Comparison of ENCODE assay signal across 17 cellular contexts in genomic region chr5:124936626-124936933, GRCh38.
A peak's percentile ranks its signal among the peaks of the same experiment; 100 is the strongest.
DNase-seq lines count a peak whose midpoint lies in the region; ATAC-seq and TF ChIP-seq lines count a peak whose summit lies in the region.
"Had no signal": no experiment of that assay in that cellular context is flagged by ENCODE, and none has a peak within 500 bp of the region (broad histone marks: within the 10 kb centered on the region; RNA-seq: fewer than 3 reads in every experiment).

No MANE protein-coding gene starts in this region.

- H3K36me3 Mint-ChIP-seq in activated CD8-positive, alpha-beta T cell treated with anti-CD3 and anti-CD28 coated beads for 36 hours (ENCODE audit: low read depth): no peaks in the 10 kb centered on the region
- H3K36me3 Mint-ChIP-seq: CD8-positive, alpha-beta memory T cell; immature natural killer cell had no signal

- peaks cover 8% of the 10 kb centered on the region for H3K4me1 ChIP-seq in foreskin keratinocyte
- H3K4me1 ChIP-seq: esophagus squamous epithelium had no signal

- intact Hi-C loops in lower leg skin (cut with DNase I; ENCODE audit: low total_unique reads): no loop called here
- intact Hi-C loops in activated CD8-positive, alpha-beta T cell treated with anti-CD3 and anti-CD28 coated beads for 36 hours (cut with micrococcal nuclease): no loop called here

- H3K27ac Mint-ChIP-seq in activated CD8-positive, alpha-beta T cell treated with anti-CD3 and anti-CD28 coated beads for 36 hours: no peak overlapping the region
- H3K27ac Mint-ChIP-seq: CD8-positive, alpha-beta memory T cell; nephron had no signal

- peaks cover 8% of the 10 kb centered on the region for H3K4me1 Mint-ChIP-seq in activated CD8-positive, alpha-beta T cell treated with anti-CD3 and anti-CD28 coated beads for 36 hours (ENCODE audit: low read depth)
- H3K4me1 Mint-ChIP-seq: CD8-positive, alpha-beta memory T cell had no signal

- H3K4me3 ChIP-seq in lower leg skin (ENCODE audit: low read depth, poor library complexity, severe bottlenecking): no peak overlapping the region
- H3K4me3 ChIP-seq: cardiac muscle cell, esophagus squamous epithelium had no signal

- H3K27ac ChIP-seq in foreskin keratinocyte: peak overlapping the region; percentile 82
- H3K27ac ChIP-seq: cardiac muscle cell, esophagus squamous epithelium, WERI-Rb-1 had no signal

- peak; percentile 26 for ATAC-seq in GM18868 (IDR thresholded peaks at IDR 0.05; ENCODE audit: unreplicated experiment)
- ATAC-seq in GM21619 (IDR thresholded peaks at IDR 0.05; ENCODE audit: unreplicated experiment): peak; percentile 63
- peak; percentile 40 for ATAC-seq in HG03108 (IDR thresholded peaks at IDR 0.05; ENCODE audit: unreplicated experiment)
- ATAC-seq in foreskin keratinocyte: no peak
- no peak for ATAC-seq in activated CD8-positive, alpha-beta T cell treated with anti-CD3 and anti-CD28 coated beads for 36 hours

- WGBS in lower leg skin, 2 donors: 84 to 92% methylated on average over 4 of the region's 4 CpGs

- H3K4me3 Mint-ChIP-seq in activated CD8-positive, alpha-beta T cell treated with anti-CD3 and anti-CD28 coated beads for 36 hours: no peak overlapping the region
- H3K4me3 Mint-ChIP-seq: CD8-positive, alpha-beta memory T cell; immature natural killer cell; nephron had no signal

- peaks cover 3% of the 10 kb centered on the region for H3K27me3 Mint-ChIP-seq in activated CD8-positive, alpha-beta T cell treated with anti-CD3 and anti-CD28 coated beads for 36 hours

- POLR2A ChIA-PET in activated CD8-positive, alpha-beta T cell treated with anti-CD3 and anti-CD28 coated beads for 36 hours (lab: Charles Lee): no interaction called here

- no peak for TF ChIP-seq POLR2A in lower leg skin (IDR thresholded peaks at IDR 0.05)

- CTCF ChIA-PET in activated CD8-positive, alpha-beta T cell treated with anti-CD3 and anti-CD28 coated beads for 36 hours (lab: Charles Lee): no interaction called here

- TF ChIP-seq CTCF in foreskin keratinocyte (conservative IDR thresholded peaks at IDR 0.05) (no peak), lower leg skin (IDR thresholded peaks at IDR 0.05) (no peak)
- no peak for TF ChIP-seq CTCF in activated CD8-positive, alpha-beta T cell treated with anti-CD3 and anti-CD28 coated beads for 36 hours (IDR thresholded peaks at IDR 0.05)

- no peaks in the 10 kb centered on the region for H3K27me3 ChIP-seq in foreskin keratinocyte
- H3K27me3 ChIP-seq: cardiac muscle cell, esophagus squamous epithelium had no signal

- peaks cover 12% of the 10 kb centered on the region for H3K9me3 Mint-ChIP-seq in activated CD8-positive, alpha-beta T cell treated with anti-CD3 and anti-CD28 coated beads for 36 hours

- DNase-seq in foreskin keratinocyte (no peak), lower leg skin (ENCODE audit: low spot score in 2 of 2) (no peak), AML-193 (lab: John Stamatoyannopoulos, UW) (no peak), superior temporal gyrus (ENCODE audit: extremely low spot score) (no peak)
- DNase-seq in activated CD8-positive, alpha-beta T cell treated with anti-CD3 and anti-CD28 coated beads for 36 hours: no peak
- DNase-seq: CD8-positive, alpha-beta memory T cell; esophagus squamous epithelium; NCI-H2081 treated with DMSO at 0.1 percent for 48 hours; RPMI8226; stimulated activated CD4-positive, alpha-beta T cell treated with anti-CD3 and anti-CD28 coated beads, Interleukin-12 subunit alpha, Interleukin-12 subunit beta, amount 100 ng/mL, for 4 hours; WERI-Rb-1 had no signal

Comparison
In these comparisons a context has a peak if more than half of its experiments do, and no peak if none do; other contexts are left out.
1. ATAC-seq: peak in GM18868 (single experiment), GM21619 (single experiment) and HG03108 (single experiment); none in foreskin keratinocyte (single experiment) and activated CD8-positive, alpha-beta T cell treated with anti-CD3 and anti-CD28 coated beads for 36 hours (single experiment).